8 cellular contexts compared by ENCODE assay signal in genomic region chr5:95821110-95822021, GRCh38. TPM values are rescaled to one million over a fixed set of nuclear protein-coding genes. Genes with fewer than 3 reads are reported as not detected.
DNase-seq lines count a peak whose midpoint lies in the region; ATAC-seq and TF ChIP-seq lines count a peak whose summit lies in the region.

No MANE protein-coding gene starts in this region.

- DNase-seq in Caco-2 (no peak), suprapubic skin (ENCODE audit: low spot score in 2 of 2) (no peak), NCI-H82 (lab: John Stamatoyannopoulos, UW) (no peak), DMS114 treated with DMSO at 0.1 percent for 48 hours (lab: John Stamatoyannopoulos, UW; ENCODE audit: unreplicated experiment) (no peak)
- no peak for DNase-seq in activated CD4-positive, alpha-beta memory T cell treated with anti-CD3 and anti-CD28 coated beads, Interleukin-2, amount 10 ng/mL, durations not matched to agents 7 days and 5 days
- no peak for DNase-seq in stimulated activated naive CD4-positive, alpha-beta T cell treated with Interleukin-2 at 50 U/mL for 16 hours (lab: John Stamatoyannopoulos, UW)

- WGBS in suprapubic skin = 59% methylated on average over 9 of the region's 9 CpGs

- no peak for TF ChIP-seq POLR2A in suprapubic skin (IDR thresholded peaks at IDR 0.05)

- no peak for TF ChIP-seq EP300 in suprapubic skin (IDR thresholded peaks at IDR 0.05)

- H3K27ac Mint-ChIP-seq in Caco-2 (ENCODE audit: unreplicated experiment) = peak overlapping the region; percentile 51
- H3K27ac Mint-ChIP-seq in activated CD4-positive, alpha-beta memory T cell treated with anti-CD3 and anti-CD28 coated beads, Interleukin-2, amount 10 ng/mL, durations not matched to agents 7 days and 5 days = peak overlapping the region; percentile 88

- TF ChIP-seq CTCF in Caco-2 (IDR thresholded peaks at IDR 0.05; ENCODE audit: insufficient read depth in 1 of 2, low read depth in 1 of 2, low read length in 1 of 2, severe bottlenecking in 1 of 2, unreplicated experiment in 1 of 2) = no peak
- TF ChIP-seq CTCF in suprapubic skin (IDR thresholded peaks at IDR 0.05) = no peak

- peak; percentile 29 for ATAC-seq in HG02642 (IDR thresholded peaks at IDR 0.05; ENCODE audit: poor library complexity, unreplicated experiment)

- peak overlapping the region; percentile 82 for H3K4me3 Mint-ChIP-seq in Caco-2 (ENCODE audit: unreplicated experiment)
- peak overlapping the region; percentile 91 for H3K4me3 Mint-ChIP-seq in activated CD4-positive, alpha-beta memory T cell treated with anti-CD3 and anti-CD28 coated beads, Interleukin-2, amount 10 ng/mL, durations not matched to agents 7 days and 5 days

- H3K27ac ChIP-seq in iPS-20b (ENCODE audit: low read length) = no peak overlapping the region
- peak overlapping the region; percentile 95 for H3K27ac ChIP-seq in suprapubic skin

- BruUV-seq in Caco-2 (replicated peaks; lab: Mats Ljungman, UMichigan) = TSS peak; percentile 56

- H3K36me3 ChIP-seq in Caco-2 (ENCODE audit: control insufficient read depth, insufficient read depth, low read length) (no peaks in the 10 kb centered on the region), iPS-20b (ENCODE audit: insufficient read depth, low read depth, low read length) (no peaks in the 10 kb centered on the region), suprapubic skin (no peaks in the 10 kb centered on the region)

- POLR2A ChIA-PET in Caco-2 (lab: Charles Lee) = interaction anchor here (0.6 kb wide), 1 partner anchor 931 kb away, joined by 7 read pairs; no protein-coding TSS in a partner anchor
- POLR2A ChIA-PET in activated CD4-positive, alpha-beta memory T cell treated with anti-CD3 and anti-CD28 coated beads, Interleukin-2, amount 10 ng/mL, durations not matched to agents 7 days and 5 days (lab: Charles Lee) = interaction anchor here (0.9 to 7.6 kb wide), 10 partner anchors 11 to 245 kb away, joined by 3 to 113 read pairs (median 8); partner anchors contain the start of gene RFESD

- peak overlapping the region; percentile 85; the same call in 1 of the 2 replicates for H3K9ac ChIP-seq in iPS-20b (ENCODE audit: low read depth, low read length)

- H3K4me1 Mint-ChIP-seq in Caco-2 (ENCODE audit: low read depth, unreplicated experiment) = peaks cover 15% of the 10 kb centered on the region
- H3K4me1 Mint-ChIP-seq in activated CD4-positive, alpha-beta memory T cell treated with anti-CD3 and anti-CD28 coated beads, Interleukin-2, amount 10 ng/mL, durations not matched to agents 7 days and 5 days = peaks cover 78% of the 10 kb centered on the region

- H3K27me3 ChIP-seq in Caco-2 (replicated peaks; ENCODE audit: control insufficient read depth, insufficient read depth, low read length) (no peaks in the 10 kb centered on the region), iPS-20b (ENCODE audit: insufficient read depth, low read length) (no peaks in the 10 kb centered on the region), suprapubic skin (no peaks in the 10 kb centered on the region)

- no peaks in the 10 kb centered on the region for H3K9me3 Mint-ChIP-seq in Caco-2 (ENCODE audit: unreplicated experiment)
- H3K9me3 Mint-ChIP-seq in activated CD4-positive, alpha-beta memory T cell treated with anti-CD3 and anti-CD28 coated beads, Interleukin-2, amount 10 ng/mL, durations not matched to agents 7 days and 5 days = no peaks in the 10 kb centered on the region

- intact Hi-C loops in Caco-2 (cut with micrococcal nuclease; ENCODE audit: unreplicated experiment) = loop anchor here (1.0 to 10.0 kb wide), 6 partner anchors 9 to 1283 kb away; no protein-coding TSS in a partner anchor

- no peaks in the 10 kb centered on the region for H3K36me3 Mint-ChIP-seq in Caco-2 (ENCODE audit: insufficient read depth, unreplicated experiment)
- H3K36me3 Mint-ChIP-seq in activated CD4-positive, alpha-beta memory T cell treated with anti-CD3 and anti-CD28 coated beads, Interleukin-2, amount 10 ng/mL, durations not matched to agents 7 days and 5 days (ENCODE audit: low read depth) = peaks cover 37% of the 10 kb centered on the region

- H3K9me3 ChIP-seq in Caco-2 (no peaks in the 10 kb centered on the region), iPS-20b (ENCODE audit: insufficient read depth, low read depth, low read length) (no peaks in the 10 kb centered on the region), suprapubic skin (no peaks in the 10 kb centered on the region)

- H3K4me1 ChIP-seq in Caco-2 (peaks cover 34% of the 10 kb centered on the region), iPS-20b (ENCODE audit: insufficient read depth, low read length) (peaks cover 27% of the 10 kb centered on the region), suprapubic skin (peaks cover 58% of the 10 kb centered on the region)

- H3K4me3 ChIP-seq in Caco-2 (ENCODE audit: low read depth, low read length) = peak overlapping the region; percentile 59
- peak overlapping the region; percentile 95 for H3K4me3 ChIP-seq in iPS-20b (ENCODE audit: low read length)
- peak overlapping the region; percentile 61 for H3K4me3 ChIP-seq in suprapubic skin

- H3K27me3 Mint-ChIP-seq in Caco-2 (ENCODE audit: insufficient read depth, unreplicated experiment) = no peaks in the 10 kb centered on the region
- no peaks in the 10 kb centered on the region for H3K27me3 Mint-ChIP-seq in activated CD4-positive, alpha-beta memory T cell treated with anti-CD3 and anti-CD28 coated beads, Interleukin-2, amount 10 ng/mL, durations not matched to agents 7 days and 5 days

- CTCF ChIA-PET in Caco-2 (lab: Charles Lee) = interaction anchor here (1.0 to 1.3 kb wide), 2 partner anchors 13 to 40 kb away, joined by 5 to 10 read pairs; no protein-coding TSS in a partner anchor
- CTCF ChIA-PET in activated CD4-positive, alpha-beta memory T cell treated with anti-CD3 and anti-CD28 coated beads, Interleukin-2, amount 10 ng/mL, durations not matched to agents 7 days and 5 days (lab: Charles Lee) = interaction anchor here (0.6 to 8.5 kb wide), 12 partner anchors 10 to 180 kb away, joined by 3 to 75 read pairs (median 9); partner anchors contain the start of gene RFESD

RNA-seq across cellular contexts. Expression of gene GLRX, which starts 1.2 kb away (rescaled TPM):
- 17.9 and 26.4 TPM in 2 replicates for total RNA-seq in Caco-2 (2022)
- total RNA-seq in activated CD4-positive, alpha-beta memory T cell treated with anti-CD3 and anti-CD28 coated beads, Interleukin-2, amount 10 ng/mL, durations not matched to agents 7 days and 5 days = 10 to 100 TPM; 71.6 to 72.5 TPM
- total RNA-seq in suprapubic skin = 100 to 1,000 TPM in 2 of 4 donors, 10 to 100 TPM in 2; 30.9 to 151 (median 80.0) TPM
